Comparison of ENCODE assay signal across 8 cellular contexts in genomic region chr9:83707768-83708514, GRCh38. TPM values are rescaled to one million over a fixed set of nuclear protein-coding genes. Genes with fewer than 3 reads are reported as not detected.
DNase-seq lines count a peak whose midpoint lies in the region; ATAC-seq and TF ChIP-seq lines count a peak whose summit lies in the region.

TSS of gene UBQLN1 (minus strand) at chr9:83707958. CDS start at chr9:83707679, 279 bp downstream.

- H3K4me1 ChIP-seq in left ventricle myocardium inferior (peaks cover 57% of the 10 kb centered on the region), upper lobe of right lung (peaks cover 9% of the 10 kb centered on the region)

- H3K27me3 ChIP-seq in left ventricle myocardium inferior (ENCODE audit: low read depth) (no peaks in the 10 kb centered on the region), upper lobe of right lung (no peaks in the 10 kb centered on the region)

- no peaks in the 10 kb centered on the region for H3K9me3 Mint-ChIP-seq in T-helper 1 cell treated with Interleukin-12 subunit alpha and Interleukin-12 subunit beta and Interleukin-4 antibody, amounts not matched to agents 30 μg/mL and 1 μg/mL, for 36 hours
- peaks cover 4% of the 10 kb centered on the region for H3K9me3 Mint-ChIP-seq in progenitor cell of endocrine pancreas (ENCODE audit: low read depth)

- ATAC-seq in GM18499 (IDR thresholded peaks at IDR 0.05; ENCODE audit: insufficient read depth, unreplicated experiment), result peak; percentile 48
- peak; percentile 72 for ATAC-seq in HG02938 (IDR thresholded peaks at IDR 0.05; ENCODE audit: unreplicated experiment)
- peak; percentile 97 for ATAC-seq in upper lobe of right lung

- no peak for TF ChIP-seq CTCF in left ventricle myocardium inferior (IDR thresholded peaks at IDR 0.05; ENCODE audit: borderline replicate concordance)
- no peak for TF ChIP-seq CTCF in progenitor cell of endocrine pancreas (IDR thresholded peaks at IDR 0.05; ENCODE audit: unreplicated experiment)
- TF ChIP-seq CTCF in upper lobe of right lung (IDR thresholded peaks at IDR 0.05), result no peak

- H3K27ac ChIP-seq in left ventricle myocardium inferior (replicated peaks) (peak within 1 kb of the TSS; percentile 100), upper lobe of right lung (peak within 1 kb of the TSS; percentile 99)

- peaks cover 14% of the 10 kb centered on the region for H3K36me3 Mint-ChIP-seq in T-helper 1 cell treated with Interleukin-12 subunit alpha and Interleukin-12 subunit beta and Interleukin-4 antibody, amounts not matched to agents 30 μg/mL and 1 μg/mL, for 36 hours (ENCODE audit: low read depth)
- H3K36me3 Mint-ChIP-seq in progenitor cell of endocrine pancreas (ENCODE audit: insufficient read depth), result peaks cover 6% of the 10 kb centered on the region

- H3K36me3 ChIP-seq in left ventricle myocardium inferior (no peaks in the 10 kb centered on the region), upper lobe of right lung (no peaks in the 10 kb centered on the region)

- intact Hi-C loops in left ventricle myocardium inferior (cut with micrococcal nuclease) (no loop called here), upper lobe of right lung (cut with DNase I) (no loop called here)

- H3K4me3 ChIP-seq in left ventricle myocardium inferior (peak within 1 kb of the TSS; percentile 97), upper lobe of right lung (peak within 1 kb of the TSS; percentile 74)

- H3K27me3 Mint-ChIP-seq in T-helper 1 cell treated with Interleukin-12 subunit alpha and Interleukin-12 subunit beta and Interleukin-4 antibody, amounts not matched to agents 30 μg/mL and 1 μg/mL, for 36 hours (ENCODE audit: low read depth), result no peaks in the 10 kb centered on the region
- H3K27me3 Mint-ChIP-seq in progenitor cell of endocrine pancreas, result no peaks in the 10 kb centered on the region

- H3K4me1 Mint-ChIP-seq in T-helper 1 cell treated with Interleukin-12 subunit alpha and Interleukin-12 subunit beta and Interleukin-4 antibody, amounts not matched to agents 30 μg/mL and 1 μg/mL, for 36 hours (ENCODE audit: low read depth), result peaks cover 29% of the 10 kb centered on the region
- peaks cover 11% of the 10 kb centered on the region for H3K4me1 Mint-ChIP-seq in progenitor cell of endocrine pancreas (ENCODE audit: low read depth)

- peak within 1 kb of the TSS; percentile 97 for H3K27ac Mint-ChIP-seq in T-helper 1 cell treated with Interleukin-12 subunit alpha and Interleukin-12 subunit beta and Interleukin-4 antibody, amounts not matched to agents 30 μg/mL and 1 μg/mL, for 36 hours
- peak within 1 kb of the TSS; percentile 99 for H3K27ac Mint-ChIP-seq in progenitor cell of endocrine pancreas

- H3K9me3 ChIP-seq in left ventricle myocardium inferior (replicated peaks) (no peaks in the 10 kb centered on the region), upper lobe of right lung (no peaks in the 10 kb centered on the region)

- peak within 1 kb of the TSS; percentile 86 for H3K4me3 Mint-ChIP-seq in T-helper 1 cell treated with Interleukin-12 subunit alpha and Interleukin-12 subunit beta and Interleukin-4 antibody, amounts not matched to agents 30 μg/mL and 1 μg/mL, for 36 hours
- peak within 1 kb of the TSS; percentile 94 for H3K4me3 Mint-ChIP-seq in progenitor cell of endocrine pancreas (ENCODE audit: low read depth)

- DNase-seq in NCI-H1694 treated with DMSO at 0.1 percent for 48 hours (lab: John Stamatoyannopoulos, UW) (peak; percentile 80), amniotic stem cell (lab: John Stamatoyannopoulos, UW) (peak; percentile 83), left ventricle myocardium inferior (peak; percentile 94), progenitor cell of endocrine pancreas (ENCODE audit: low spot score, unreplicated experiment) (peak; percentile 84), upper lobe of right lung (peak; percentile 96)

RNA-seq across cellular contexts. Expression of gene UBQLN1, which starts in this region (rescaled TPM):
- 92.8 TPM for total RNA-seq in left ventricle myocardium inferior
- 103 and 108 TPM in 2 replicates for total RNA-seq in progenitor cell of endocrine pancreas
- total RNA-seq in upper lobe of right lung, result 93.7 TPM

Comparison
In these comparisons a context has a peak if more than half of its experiments do, and no peak if none do; other contexts are left out.
1. Peak in every context shown above with its lines: DNase-seq, ATAC-seq, H3K4me3 ChIP-seq and H3K27ac ChIP-seq.